Comparison of ENCODE assay signal across 25 cellular contexts in genomic region chr12:100398307-100398706, GRCh38. TPM values are rescaled to one million over a fixed set of nuclear protein-coding genes. Genes with fewer than 3 reads are reported as not detected.
"Had no signal": no experiment of that assay in that cellular context is flagged by ENCODE, and none has a peak within 500 bp of the region (broad histone marks: within the 10 kb centered on the region; RNA-seq: fewer than 3 reads in every experiment).

No MANE protein-coding gene starts in this region.

- H3K4me1 ChIP-seq: heart left ventricle, left ventricle myocardium inferior, right atrium auricular region, suprapubic skin, thyroid gland, upper lobe of right lung, vagina had no signal

- H3K4me2 ChIP-seq: smooth muscle cell had no signal

- H3K27ac ChIP-seq: coronary artery, heart left ventricle, left ventricle myocardium inferior, right atrium auricular region, suprapubic skin, thyroid gland, upper lobe of right lung, vagina had no signal

- H3K36me3 ChIP-seq: heart left ventricle, left ventricle myocardium inferior, right atrium auricular region, suprapubic skin, thyroid gland, upper lobe of right lung, vagina had no signal

- ATAC-seq: heart left ventricle, natural killer cell, upper lobe of right lung had no signal

- H3K36me3 Mint-ChIP-seq: natural killer cell had no signal

- H3K27me3 ChIP-seq: heart left ventricle, right atrium auricular region, suprapubic skin, thyroid gland, upper lobe of right lung, vagina had no signal

- H3K27ac Mint-ChIP-seq: endodermal cell, natural killer cell had no signal

- H3K4me3 Mint-ChIP-seq: endodermal cell, natural killer cell, neural crest cell had no signal

- H3K4me1 Mint-ChIP-seq: endodermal cell, natural killer cell had no signal

- H3K4me3 ChIP-seq: coronary artery, heart left ventricle, left ventricle myocardium inferior, right atrium auricular region, smooth muscle cell, suprapubic skin, thyroid gland, upper lobe of right lung, vagina had no signal

- DNase-seq: cerebellar nuclear complex; effector CD4-positive, alpha-beta T cell; endodermal cell; erythroblast; foreskin melanocyte; heart left ventricle; hypothalamus; left ventricle myocardium inferior; mesendoderm; natural killer cell; posterior cingulate gyrus; stimulated activated CD4-positive, alpha-beta T cell treated with anti-CD3 and anti-CD28 coated beads, Interleukin-2, amount 100 ng/mL, for 48 hours; stimulated activated naive CD4-positive, alpha-beta T cell treated with Interleukin-2 at 50 U/mL for 16 hours; thyroid gland; upper lobe of right lung had no signal

- H3K9me3 Mint-ChIP-seq: neural crest cell had no signal

- H3K9me3 ChIP-seq: heart left ventricle, left ventricle myocardium inferior, right atrium auricular region, suprapubic skin, thyroid gland, upper lobe of right lung, vagina had no signal

RNA-seq across cellular contexts. Expression of gene SLC17A8, which starts 41.4 kb away (rescaled TPM):
- total RNA-seq: dermis microvascular lymphatic vessel endothelial cell, endothelial cell of umbilical vein, left ventricle myocardium inferior, lung microvascular endothelial cell, natural killer cell, neural crest cell, osteocyte, right atrium auricular region, smooth muscle cell, thyroid gland, vagina had no signal
- polyA plus RNA-seq: endothelial cell of umbilical vein, heart left ventricle, smooth muscle cell had no signal
